ENCODE assay signal across 2 cellular contexts in genomic region chr2:43559391-43560230, GRCh38.
TF ChIP-seq lines count a peak whose summit lies in the region.

No MANE protein-coding gene starts in this region.

TF ChIP-seq in GM23338, 12 proteins besides CTCF, POLR2A, EP300 and RAD21 (continued from another document):
- no peak for TF ChIP-seq ETS1 (IDR thresholded peaks at IDR 0.05)
- TF ChIP-seq ZNF462 (CRISPR knock-in tag; IDR thresholded peaks at IDR 0.05) = no peak
- no peak for TF ChIP-seq JUNB (IDR thresholded peaks at IDR 0.05; ENCODE audit: unreplicated experiment)
- no peak for TF ChIP-seq REST (IDR thresholded peaks at IDR 0.05; ENCODE audit: unreplicated experiment)
- no peak for TF ChIP-seq NANOG (IDR thresholded peaks at IDR 0.05; ENCODE audit: borderline replicate concordance)
- no peak for TF ChIP-seq ZNF331 (CRISPR knock-in tag; IDR thresholded peaks at IDR 0.05; ENCODE audit: low read depth)
- no peak for TF ChIP-seq EZH2phosphoT487 (IDR thresholded peaks at IDR 0.05; ENCODE audit: unreplicated experiment)
TF ChIP-seq in GM23338: peak in this region for 0.

TF ChIP-seq in SK-N-SH, 30 proteins besides CTCF, POLR2A, EP300 and RAD21 (continued from another document):
- no peak for TF ChIP-seq REST (IDR thresholded peaks at IDR 0.05; ENCODE audit: low read depth, low read length)
- no peak for TF ChIP-seq GABPA (IDR thresholded peaks at IDR 0.05; ENCODE audit: low read depth)
- no peak for TF ChIP-seq EZH2phosphoT487 (IDR thresholded peaks at IDR 0.05; ENCODE audit: borderline replicate concordance, low read depth)
- no peak for TF ChIP-seq CHD2 (IDR thresholded peaks at IDR 0.05; ENCODE audit: low read length, partially characterized antibody)
- TF ChIP-seq JUND (IDR thresholded peaks at IDR 0.05) = no peak
- no peak for TF ChIP-seq FOXJ3 (CRISPR knock-in tag; IDR thresholded peaks at IDR 0.05)
- TF ChIP-seq, protein P1, sequence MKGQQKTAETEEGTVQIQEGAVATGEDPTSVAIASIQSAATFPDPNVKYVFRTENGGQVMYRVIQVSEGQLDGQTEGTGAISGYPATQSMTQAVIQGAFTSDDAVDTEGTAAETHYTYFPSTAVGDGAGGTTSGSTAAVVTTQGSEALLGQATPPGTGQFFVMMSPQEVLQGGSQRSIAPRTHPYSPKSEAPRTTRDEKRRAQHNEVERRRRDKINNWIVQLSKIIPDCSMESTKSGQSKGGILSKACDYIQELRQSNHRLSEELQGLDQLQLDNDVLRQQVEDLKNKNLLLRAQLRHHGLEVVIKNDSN (IDR thresholded peaks at IDR 0.05; ENCODE audit: borderline replicate concordance, low read depth) = no peak
- no peak for TF ChIP-seq FOSL2 (IDR thresholded peaks at IDR 0.05; ENCODE audit: borderline replicate concordance, low read depth)
- TF ChIP-seq TEAD4 (IDR thresholded peaks at IDR 0.05; ENCODE audit: borderline replicate concordance, insufficient read depth) = no peak
- TF ChIP-seq MXI1 (IDR thresholded peaks at IDR 0.05; ENCODE audit: low read depth, low read length) = no peak
- TF ChIP-seq, protein P2, sequence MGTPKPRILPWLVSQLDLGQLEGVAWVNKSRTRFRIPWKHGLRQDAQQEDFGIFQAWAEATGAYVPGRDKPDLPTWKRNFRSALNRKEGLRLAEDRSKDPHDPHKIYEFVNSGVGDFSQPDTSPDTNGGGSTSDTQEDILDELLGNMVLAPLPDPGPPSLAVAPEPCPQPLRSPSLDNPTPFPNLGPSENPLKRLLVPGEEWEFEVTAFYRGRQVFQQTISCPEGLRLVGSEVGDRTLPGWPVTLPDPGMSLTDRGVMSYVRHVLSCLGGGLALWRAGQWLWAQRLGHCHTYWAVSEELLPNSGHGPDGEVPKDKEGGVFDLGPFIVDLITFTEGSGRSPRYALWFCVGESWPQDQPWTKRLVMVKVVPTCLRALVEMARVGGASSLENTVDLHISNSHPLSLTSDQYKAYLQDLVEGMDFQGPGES (IDR thresholded peaks at IDR 0.05; ENCODE audit: low read depth, low read length) = no peak
- TF ChIP-seq NRF1 (IDR thresholded peaks at IDR 0.05; ENCODE audit: low read depth, low read length) = no peak
- TF ChIP-seq ZBTB33 (IDR thresholded peaks at IDR 0.05; ENCODE audit: borderline replicate concordance, low read depth) = no peak
- TF ChIP-seq, protein P3, sequence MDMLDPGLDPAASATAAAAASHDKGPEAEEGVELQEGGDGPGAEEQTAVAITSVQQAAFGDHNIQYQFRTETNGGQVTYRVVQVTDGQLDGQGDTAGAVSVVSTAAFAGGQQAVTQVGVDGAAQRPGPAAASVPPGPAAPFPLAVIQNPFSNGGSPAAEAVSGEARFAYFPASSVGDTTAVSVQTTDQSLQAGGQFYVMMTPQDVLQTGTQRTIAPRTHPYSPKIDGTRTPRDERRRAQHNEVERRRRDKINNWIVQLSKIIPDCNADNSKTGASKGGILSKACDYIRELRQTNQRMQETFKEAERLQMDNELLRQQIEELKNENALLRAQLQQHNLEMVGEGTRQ (IDR thresholded peaks at IDR 0.05; ENCODE audit: borderline replicate concordance, low read depth, low read length) = no peak
- no peak for TF ChIP-seq ELF1 (IDR thresholded peaks at IDR 0.05)
- TF ChIP-seq SMC3 (IDR thresholded peaks at IDR 0.05; ENCODE audit: low read depth, low read length) = no peak
